In genomic region chr17:74164446-74165045, GRCh38 we compare ENCODE assay signal across 15 cellular contexts. TPM values are rescaled to one million over a fixed set of nuclear protein-coding genes. Genes with fewer than 3 reads are reported as not detected.
DNase-seq lines count a peak whose midpoint lies in the region; ATAC-seq and TF ChIP-seq lines count a peak whose summit lies in the region.
"Had no signal": no experiment of that assay in that cellular context is flagged by ENCODE, and none has a peak within 500 bp of the region (broad histone marks: within the 10 kb centered on the region; RNA-seq: fewer than 3 reads in every experiment).

No MANE protein-coding gene starts in this region.

- no peak overlapping the region for H2AK5ac ChIP-seq in H9 (ENCODE audit: insufficient read length, low read length)
- H2AK5ac ChIP-seq in neuronal stem cell (ENCODE audit: low read depth, low read length) = no peak overlapping the region

- H3K4me2 ChIP-seq in H9 (ENCODE audit: insufficient read depth, insufficient read length, low read length) (no peak overlapping the region), neuronal stem cell (ENCODE audit: insufficient read depth, low read length, poor library complexity, severe bottlenecking) (no peak overlapping the region)

- H3K9me3 ChIP-seq in H9 (ENCODE audit: control insufficient read depth, low read depth, low read length) (no peaks in the 10 kb centered on the region), endodermal cell (ENCODE audit: control insufficient read depth, low read length) (no peaks in the 10 kb centered on the region), neuronal stem cell (replicated peaks in 1 of 2; ENCODE audit: control insufficient read depth in 2 of 2, insufficient read depth in 1 of 2, low read depth in 1 of 2, low read length in 2 of 2) (no peaks in the 10 kb centered on the region), upper lobe of left lung (no peaks in the 10 kb centered on the region)
- H3K9me3 ChIP-seq: HAP-1 had no signal

- H2BK5ac ChIP-seq in H9 (ENCODE audit: insufficient read length, low read length) (no peak overlapping the region), neuronal stem cell (ENCODE audit: low read length) (no peak overlapping the region)

- no peak overlapping the region for H3T11ph ChIP-seq in H9 (ENCODE audit: low read length)

- H3K4me3 ChIP-seq in endodermal cell (ENCODE audit: low read length) = no peak overlapping the region
- H3K4me3 ChIP-seq in neuronal stem cell (ENCODE audit: low read length in 2 of 2) = no peak overlapping the region
- no peak overlapping the region for H3K4me3 ChIP-seq in upper lobe of left lung
- H3K4me3 ChIP-seq: BLaER1 treated with 17β-estradiol and CSF1 and Interleukin-3, amounts not matched to agents 10 nM and 100 nM; HAP-1 had no signal

- H3K9ac ChIP-seq in H9 (ENCODE audit: extremely low read depth, insufficient read length, low read length) = no peak overlapping the region
- no peak overlapping the region for H3K9ac ChIP-seq in endodermal cell (ENCODE audit: extremely low read depth, low read length, poor library complexity, severe bottlenecking)
- H3K9ac ChIP-seq in neuronal stem cell (ENCODE audit: low read depth, low read length, poor library complexity) = no peak overlapping the region
- H3K9ac ChIP-seq: BLaER1 treated with 17β-estradiol and CSF1 and Interleukin-3, amounts not matched to agents 10 nM and 100 nM had no signal

- H4K5ac ChIP-seq in H9 (ENCODE audit: insufficient read length, low read depth, low read length) = no peak overlapping the region

- H3K27me3 Mint-ChIP-seq in H9 (ENCODE audit: low read depth) (peaks cover 7% of the 10 kb centered on the region), endodermal cell (ENCODE audit: insufficient read depth) (peaks cover 5% of the 10 kb centered on the region)

- H3K4me3 Mint-ChIP-seq in H9 = no peak overlapping the region
- H3K4me3 Mint-ChIP-seq in endodermal cell = no peak overlapping the region
- H3K4me3 Mint-ChIP-seq: B cell; CD8-positive, alpha-beta T cell had no signal

- H4K20me1 ChIP-seq in H9 (ENCODE audit: control insufficient read depth, insufficient read depth, insufficient read length) = no peaks in the 10 kb centered on the region
- H4K20me1 ChIP-seq: BLaER1 treated with 17β-estradiol and CSF1 and Interleukin-3, amounts not matched to agents 10 nM and 100 nM had no signal

- H3K14ac ChIP-seq in H9 (ENCODE audit: insufficient read depth, low read length) (no peak overlapping the region), neuronal stem cell (ENCODE audit: low read length) (no peak overlapping the region)

- TF ChIP-seq CTCF in H9 (conservative IDR thresholded peaks at IDR 0.05) (no peak), endodermal cell (conservative IDR thresholded peaks at IDR 0.05) (no peak), upper lobe of left lung (IDR thresholded peaks at IDR 0.05) (no peak)

- H3K4me1 ChIP-seq in H9 (ENCODE audit: insufficient read depth, low read length) (no peaks in the 10 kb centered on the region; the same call in 1 of the 2 replicates), endodermal cell (ENCODE audit: control insufficient read depth, insufficient read depth, low read length) (no peaks in the 10 kb centered on the region), neuronal stem cell (ENCODE audit: control insufficient read depth in 2 of 2, insufficient read depth in 1 of 2, low read depth in 1 of 2, low read length in 2 of 2) (peaks cover 0 to 11% of the 10 kb centered on the region in 2 donors), upper lobe of left lung (no peaks in the 10 kb centered on the region)
- H3K4me1 ChIP-seq: HAP-1 had no signal

- H3K4ac ChIP-seq in H9 (ENCODE audit: low read depth, low read length) = no peak overlapping the region
- H3K4ac ChIP-seq in neuronal stem cell (ENCODE audit: low read length) = no peak overlapping the region

- H2BK120ac ChIP-seq in H9 (ENCODE audit: low read depth, low read length, poor library complexity, severe bottlenecking) (no peak overlapping the region), neuronal stem cell (ENCODE audit: low read depth, low read length) (no peak overlapping the region)

- H3K23ac ChIP-seq in H9 (ENCODE audit: insufficient read length, low read depth, low read length) = no peak overlapping the region
- H3K23ac ChIP-seq in neuronal stem cell (ENCODE audit: low read depth, low read length, poor library complexity) = no peak overlapping the region

- H3K36me3 Mint-ChIP-seq in H9 (ENCODE audit: insufficient read depth in 1 of 3, low read depth in 3 of 3) = no peaks in the 10 kb centered on the region
- no peaks in the 10 kb centered on the region for H3K36me3 Mint-ChIP-seq in endodermal cell (ENCODE audit: low read depth)
- H3K36me3 Mint-ChIP-seq: CD8-positive, alpha-beta T cell had no signal

- WGBS in H9 (ENCODE audit: extremely low coverage, insufficient read length, low lambda C conversion rate) = no CpG with 5 or more reads among the region's 9 CpGs
- 89% methylated on average over 5 to 9 of the region's 9 CpGs for WGBS in endodermal cell (ENCODE audit: insufficient coverage in 1 of 2, insufficient read length in 1 of 2), 2 experiments
- no CpG with 5 or more reads among the region's 9 CpGs for WGBS in neuronal stem cell (ENCODE audit: extremely low coverage in 2 of 2, insufficient read length in 2 of 2, insufficient replicate concordance in 1 of 2), 2 donors
- WGBS in upper lobe of left lung, 2 donors = 86 to 90% methylated on average over 9 of the region's 9 CpGs

- no peak overlapping the region for H3K18ac ChIP-seq in H9 (ENCODE audit: insufficient read length, low read depth, low read length)
- peak overlapping the region; percentile 44 for H3K18ac ChIP-seq in neuronal stem cell (ENCODE audit: low read length)

- ATAC-seq in upper lobe of left lung (ENCODE audit: low FRiP score in 2 of 2) = no peak
- ATAC-seq: CD8-positive, alpha-beta T cell had no signal

- H3K56ac ChIP-seq in H9 (ENCODE audit: insufficient read length, low read depth, low read length) = no peak overlapping the region

- H2BK15ac ChIP-seq in H9 (ENCODE audit: low read depth, low read length) (no peak overlapping the region), neuronal stem cell (ENCODE audit: low read length) (no peak overlapping the region)

- TF ChIP-seq EP300 in upper lobe of left lung (IDR thresholded peaks at IDR 0.05) = no peak

- H3K27ac Mint-ChIP-seq in H9 (no peak overlapping the region), endodermal cell (no peak overlapping the region)
- H3K27ac Mint-ChIP-seq: B cell; CD8-positive, alpha-beta T cell had no signal

- peaks cover 2 to 6% of the 10 kb centered on the region in 2 experiments; a peak in 2 of 5 replicates for H3K9me3 Mint-ChIP-seq in H9
- H3K9me3 Mint-ChIP-seq in endodermal cell = peaks cover 4% of the 10 kb centered on the region
- H3K9me3 Mint-ChIP-seq: CD8-positive, alpha-beta T cell had no signal

- TF ChIP-seq POLR2A in upper lobe of left lung (IDR thresholded peaks at IDR 0.05) = no peak

- no peaks in the 10 kb centered on the region for H3K23me2 ChIP-seq in H9 (ENCODE audit: insufficient read length, low read depth, low read length, poor library complexity, severe bottlenecking)

- no peak overlapping the region for H3K27ac ChIP-seq in H9 (ENCODE audit: insufficient read length, low read depth, low read length)
- no peak overlapping the region for H3K27ac ChIP-seq in endodermal cell (ENCODE audit: low read depth, low read length)
- no peak overlapping the region for H3K27ac ChIP-seq in neuronal stem cell (replicated peaks; ENCODE audit: low read length)
- H3K27ac ChIP-seq in upper lobe of left lung = no peak overlapping the region

- H2BK20ac ChIP-seq in H9 (ENCODE audit: low read depth, low read length, poor library complexity, severe bottlenecking) = no peak overlapping the region

- H4K91ac ChIP-seq in H9 (ENCODE audit: insufficient read length, low read depth, low read length) (no peak overlapping the region), neuronal stem cell (ENCODE audit: low read depth, low read length, poor library complexity) (no peak overlapping the region)

- no peak overlapping the region for H4K8ac ChIP-seq in H9 (replicated peaks; ENCODE audit: insufficient read length, low read depth, low read length)
- H4K8ac ChIP-seq in neuronal stem cell (ENCODE audit: low read depth, low read length) = no peak overlapping the region

- no peaks in the 10 kb centered on the region for H3K79me1 ChIP-seq in H9 (ENCODE audit: insufficient read depth, low read depth, low read length, poor library complexity, severe bottlenecking)
- H3K79me1 ChIP-seq in neuronal stem cell (ENCODE audit: low read depth, low read length) = no peaks in the 10 kb centered on the region

- H3K4me1 Mint-ChIP-seq in H9 = peaks cover 0 to 6% of the 10 kb centered on the region in 2 experiments; a peak in 1 of 4 replicates
- no peaks in the 10 kb centered on the region for H3K4me1 Mint-ChIP-seq in endodermal cell

- no peaks in the 10 kb centered on the region for H3K27me3 ChIP-seq in H9 (ENCODE audit: insufficient read depth, low read length)
- H3K27me3 ChIP-seq in endodermal cell (ENCODE audit: control insufficient read depth, insufficient read depth, low read length, poor library complexity, severe bottlenecking) = no peaks in the 10 kb centered on the region
- H3K27me3 ChIP-seq in neuronal stem cell (ENCODE audit: control insufficient read depth in 3 of 3, insufficient read depth in 3 of 3, low read depth in 1 of 3, low read length in 3 of 3) = no peaks in the 10 kb centered on the region
- no peaks in the 10 kb centered on the region for H3K27me3 ChIP-seq in upper lobe of left lung
- H3K27me3 ChIP-seq: BLaER1 treated with 17β-estradiol and CSF1 and Interleukin-3, amounts not matched to agents 10 nM and 100 nM had no signal

- H2BK12ac ChIP-seq in H9 (ENCODE audit: insufficient read length, low read depth, low read length) = no peak overlapping the region
- no peak overlapping the region for H2BK12ac ChIP-seq in neuronal stem cell (ENCODE audit: low read length)

- H2AFZ ChIP-seq in H9 (ENCODE audit: low read length) (no peak overlapping the region), neuronal stem cell (ENCODE audit: low read length) (no peak overlapping the region)

- H3K36me3 ChIP-seq in endodermal cell (ENCODE audit: control insufficient read depth, insufficient read depth, low read length) (no peaks in the 10 kb centered on the region), neuronal stem cell (replicated peaks in 1 of 2; ENCODE audit: control insufficient read depth in 2 of 2, insufficient read depth in 2 of 2, low read length in 2 of 2) (no peaks in the 10 kb centered on the region), upper lobe of left lung (no peaks in the 10 kb centered on the region)
- H3K36me3 ChIP-seq: BLaER1 treated with 17β-estradiol and CSF1 and Interleukin-3, amounts not matched to agents 10 nM and 100 nM; HAP-1 had no signal

- DNase-seq in D341Med (ENCODE audit: low spot score) (peak; percentile 25), H9 (peak; percentile 17), endodermal cell (peak; percentile 51), neuronal stem cell (ENCODE audit: low spot score) (no peak), upper lobe of left lung (no peak), DMS153 (lab: John Stamatoyannopoulos, UW) (no peak)
- DNase-seq in activated naive CD4-positive, alpha-beta T cell treated with Interleukin-2 at 50 U/mL for 16 hours = no peak
- DNase-seq: CD8-positive, alpha-beta T cell; COR-L47; DMS79 treated with DMSO at 0.1 percent for 48 hours; GF-D8; GOT3 had no signal

- H3K79me2 ChIP-seq in H9 (ENCODE audit: insufficient read depth, low read length) = no peaks in the 10 kb centered on the region

RNA-seq across cellular contexts. Expression of gene RPL38, which starts 38.9 kb away (rescaled TPM):
- 1,354 and 1,358 TPM in 2 replicates for total RNA-seq in H9 (2021)
- total RNA-seq in endodermal cell = 1,000 to 10,000 TPM; 1,155 to 1,199 TPM
- 1,898 TPM for polyA plus RNA-seq in endodermal cell (2013, experiment 1 of 2)
- 1,809 TPM for polyA plus RNA-seq in endodermal cell (2013, experiment 2 of 2)
- 4,161 TPM for polyA plus RNA-seq in neuronal stem cell (2013, experiment 1 of 2)
- polyA plus RNA-seq in neuronal stem cell (2013, experiment 2 of 2) = 4,332 TPM
- 100 to 1,000 TPM; 334 to 709 (median 485) TPM for total RNA-seq in upper lobe of left lung

RNA-seq across cellular contexts. Expression of gene TTYH2, which starts 48.8 kb away (rescaled TPM):
- total RNA-seq in H9 (2021) = 1.6 and 3.2 TPM in 2 replicates
- total RNA-seq in endodermal cell = 1 to 10 TPM; 1.2 to 1.6 TPM
- 20.3 TPM for polyA plus RNA-seq in endodermal cell (2013, experiment 1 of 2)
- 18.3 TPM for polyA plus RNA-seq in endodermal cell (2013, experiment 2 of 2)
- polyA plus RNA-seq in neuronal stem cell (2013, experiment 1 of 2) = 1.3 TPM
- 1.1 TPM for polyA plus RNA-seq in neuronal stem cell (2013, experiment 2 of 2)
- 10 to 100 TPM in 1 of 6 donors, 1 to 10 TPM in 5; 2.4 to 10.5 (median 8.0) TPM for total RNA-seq in upper lobe of left lung

Comparison
In these comparisons a context has a peak if more than half of its experiments do, and no peak if none do; other contexts are left out.
1. DNase-seq: peak in D341Med (single experiment), H9 (single experiment) and endodermal cell (single experiment); none in neuronal stem cell (single experiment), upper lobe of left lung (0 of 2), DMS153 (single experiment) and activated naive CD4-positive, alpha-beta T cell treated with Interleukin-2 at 50 U/mL for 16 hours (single experiment).